Comparison of ENCODE assay signal across 8 cellular contexts in genomic region chr14:49586673-49587460, GRCh38. TPM values are rescaled to one million over a fixed set of nuclear protein-coding genes. Genes with fewer than 3 reads are reported as not detected.
DNase-seq lines count a peak whose midpoint lies in the region; ATAC-seq and TF ChIP-seq lines count a peak whose summit lies in the region.

No MANE protein-coding gene starts in this region.

- H3K4me3 ChIP-seq in Caco-2 (ENCODE audit: low read depth, low read length): peak overlapping the region; percentile 97
- H3K4me3 ChIP-seq in muscle layer of duodenum (ENCODE audit: low read depth in 1 of 2, low read length in 2 of 2): peak overlapping the region; percentile 76 to 98
- H3K4me3 ChIP-seq in suprapubic skin: peak overlapping the region; percentile 80

- intact Hi-C loops in Caco-2 (cut with micrococcal nuclease; ENCODE audit: unreplicated experiment): loop anchor here (1.0 kb wide), 2 partner anchors 11 to 82 kb away; partner anchors contain the start of gene LRR1

- DNase-seq in Caco-2 (peak; percentile 59 to 68), NCI-H748 (lab: John Stamatoyannopoulos, UW; ENCODE audit: unreplicated experiment) (peak; percentile 69), erythroblast (lab: John Stamatoyannopoulos, UW) (peak; percentile 81 to 90), suprapubic skin (ENCODE audit: low spot score in 2 of 2) (no peak)
- peak; percentile 13 for DNase-seq in activated CD8-positive, alpha-beta memory T cell treated with anti-CD3 and anti-CD28 coated beads, Interleukin-2, amount 50 U/mL, for 1 hour (ENCODE audit: extremely low read depth)

- peak overlapping the region; percentile 98 for H3K4me3 Mint-ChIP-seq in Caco-2 (ENCODE audit: unreplicated experiment)

- CTCF ChIA-PET in Caco-2 (lab: Charles Lee): interaction anchor here (0.7 to 1.7 kb wide), 4 partner anchors 12 to 125 kb away, joined by 5 to 9 read pairs (median 6); partner anchors contain the start of genes LRR1, MGAT2 and RPL36AL

- peak; percentile 30 for ATAC-seq in GM19467 (IDR thresholded peaks at IDR 0.05; ENCODE audit: unreplicated experiment)
- ATAC-seq in HG03558 (IDR thresholded peaks at IDR 0.05; ENCODE audit: extremely low read depth, unreplicated experiment): peak; percentile 21

- peaks cover 55% of the 10 kb centered on the region for H3K36me3 Mint-ChIP-seq in Caco-2 (ENCODE audit: insufficient read depth, unreplicated experiment)

- 2% methylated on average over 13 of the region's 21 CpGs for WGBS in suprapubic skin

- no peaks in the 10 kb centered on the region for H3K9me3 Mint-ChIP-seq in Caco-2 (ENCODE audit: unreplicated experiment)

- peak overlapping the region; percentile 97 for H3K27ac Mint-ChIP-seq in Caco-2 (ENCODE audit: unreplicated experiment)

- no TSS peak for BruUV-seq in Caco-2 (replicated peaks; lab: Mats Ljungman, UMichigan)

- H3K27me3 Mint-ChIP-seq in Caco-2 (ENCODE audit: insufficient read depth, unreplicated experiment): no peaks in the 10 kb centered on the region

- peaks cover 12% of the 10 kb centered on the region for H3K4me1 Mint-ChIP-seq in Caco-2 (ENCODE audit: low read depth, unreplicated experiment)

- POLR2A ChIA-PET in Caco-2 (lab: Charles Lee): interaction anchor here (0.5 to 1.6 kb wide), 12 partner anchors 8 to 181 kb away, joined by 3 to 15 read pairs (median 4); partner anchors contain the start of genes KLHDC2, LRR1, MGAT2 and POLE2

- TF ChIP-seq CTCF in Caco-2 (IDR thresholded peaks at IDR 0.05; ENCODE audit: insufficient read depth in 1 of 2, low read depth in 1 of 2, low read length in 1 of 2, severe bottlenecking in 1 of 2, unreplicated experiment in 1 of 2) (peak; percentile 67 to 92), suprapubic skin (IDR thresholded peaks at IDR 0.05) (peak; percentile 66 to 78)

- H3K27ac ChIP-seq in muscle layer of duodenum (ENCODE audit: low read length): peak overlapping the region; percentile 98
- H3K27ac ChIP-seq in suprapubic skin: peak overlapping the region; percentile 95

- H3K36me3 ChIP-seq in Caco-2 (ENCODE audit: control insufficient read depth, insufficient read depth, low read length): no peaks in the 10 kb centered on the region; the same call in 1 of the 2 replicates
- H3K36me3 ChIP-seq in muscle layer of duodenum (ENCODE audit: control insufficient read depth in 1 of 2, insufficient read depth in 2 of 2, low read length in 2 of 2): peaks cover 14 to 23% of the 10 kb centered on the region in 2 donors
- H3K36me3 ChIP-seq in suprapubic skin: peaks cover 15% of the 10 kb centered on the region

- peaks cover 10% of the 10 kb centered on the region for H3K4me1 ChIP-seq in Caco-2
- H3K4me1 ChIP-seq in muscle layer of duodenum (ENCODE audit: control insufficient read depth in 1 of 2, insufficient read depth in 2 of 2, low read length in 2 of 2): peaks cover 0 to 20% of the 10 kb centered on the region in 2 donors
- H3K4me1 ChIP-seq in suprapubic skin: peaks cover 24% of the 10 kb centered on the region

- TF ChIP-seq POLR2A in erythroblast (IDR thresholded peaks at IDR 0.05; ENCODE audit: low read length): no peak
- no peak for TF ChIP-seq POLR2A in suprapubic skin (IDR thresholded peaks at IDR 0.05)

- H3K9me3 ChIP-seq in Caco-2 (no peaks in the 10 kb centered on the region), muscle layer of duodenum (ENCODE audit: control insufficient read depth in 1 of 2, low read length in 2 of 2) (no peaks in the 10 kb centered on the region), suprapubic skin (no peaks in the 10 kb centered on the region)

- H3K27me3 ChIP-seq in Caco-2 (replicated peaks; ENCODE audit: control insufficient read depth, insufficient read depth, low read length): no peaks in the 10 kb centered on the region
- H3K27me3 ChIP-seq in muscle layer of duodenum (ENCODE audit: low read depth, low read length): no peaks in the 10 kb centered on the region
- no peaks in the 10 kb centered on the region for H3K27me3 ChIP-seq in suprapubic skin

- TF ChIP-seq EP300 in suprapubic skin (IDR thresholded peaks at IDR 0.05): no peak

RNA-seq across cellular contexts. Expression of gene RPS29, which starts 0.7 kb away (rescaled TPM):
- total RNA-seq in Caco-2 (2022): 1,677 and 1,733 TPM in 2 replicates
- over 10,000 TPM in 1 of 4 donors, 1,000 to 10,000 TPM in 3; 5,312 to 11,292 (median 8,564) TPM for total RNA-seq in suprapubic skin

RNA-seq across cellular contexts. Expression of gene LRR1, which starts 11.9 kb away (rescaled TPM):
- total RNA-seq in Caco-2 (2022) (32.0 and 34.8 TPM in 2 replicates), suprapubic skin (1 to 10 TPM; 6.4 to 9.2 (median 8.6) TPM)

RNA-seq across cellular contexts. Expression of gene RPL36AL, which starts 33.6 kb away (rescaled TPM):
- total RNA-seq in Caco-2 (2022): 181 and 191 TPM in 2 replicates
- total RNA-seq in suprapubic skin: 100 to 1,000 TPM; 150 to 232 (median 182) TPM

RNA-seq across cellular contexts. Expression of gene MGAT2, which starts 33.7 kb away (rescaled TPM):
- total RNA-seq in Caco-2 (2022) (42.1 and 47.5 TPM in 2 replicates), suprapubic skin (10 to 100 TPM in 3 of 4 donors, 1 to 10 TPM in 1; 8.9 to 17.5 (median 15.1) TPM)

RNA-seq across cellular contexts. Expression of gene DNAAF2, which starts 48.2 kb away (rescaled TPM):
- total RNA-seq in Caco-2 (2022) (11.4 and 11.5 TPM in 2 replicates), suprapubic skin (10 to 100 TPM in 1 of 4 donors, 1 to 10 TPM in 3; 7.5 to 11.8 (median 9.5) TPM)

Comparison
In these comparisons a context has a peak if more than half of its experiments do, and no peak if none do; other contexts are left out.
1. DNase-seq: peak in Caco-2 (2 of 2), NCI-H748 (single experiment), activated CD8-positive, alpha-beta memory T cell treated with anti-CD3 and anti-CD28 coated beads, Interleukin-2, amount 50 U/mL, for 1 hour (single experiment) and erythroblast (2 of 2); none in suprapubic skin (0 of 2).
2. Peak in every context shown above with its lines, with median percentiles within 50 percentile points of each other: H3K4me3 ChIP-seq.